In the genomic region with DNA sequence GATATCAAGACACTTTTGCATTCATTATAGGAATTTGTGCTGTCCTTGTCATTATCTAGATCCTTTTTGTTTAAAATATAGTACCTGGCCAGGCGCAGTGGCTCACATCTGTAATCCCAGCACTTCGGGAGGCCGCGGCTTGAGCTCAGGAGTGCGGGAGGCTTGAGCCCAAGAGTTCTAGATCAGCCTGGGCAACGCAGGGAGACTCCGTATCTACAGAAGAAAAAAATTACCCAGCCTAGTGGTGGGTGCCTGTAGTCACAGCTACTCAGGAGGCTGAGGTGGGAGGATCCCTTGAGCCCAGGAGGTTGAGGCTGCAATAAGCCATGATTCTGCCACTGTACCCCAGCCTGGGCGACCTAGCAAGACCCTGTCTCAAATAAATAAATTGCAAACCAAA, we compare ENCODE assay signal across 6 cellular contexts. TPM values are rescaled to one million over a fixed set of nuclear protein-coding genes. Genes with fewer than 3 reads are reported as not detected.
DNase-seq lines count a peak whose midpoint lies in the region; ATAC-seq and TF ChIP-seq lines count a peak whose summit lies in the region.

No MANE protein-coding gene starts in this region.

- H3K27me3 Mint-ChIP-seq in activated CD8-positive, alpha-beta T cell treated with anti-CD3 and anti-CD28 coated beads for 36 hours: no peaks in the 10 kb centered on the region

- intact Hi-C loops in activated CD8-positive, alpha-beta T cell treated with anti-CD3 and anti-CD28 coated beads for 36 hours (cut with micrococcal nuclease): no loop called here
- intact Hi-C loops in left colon (cut with DNase I, micrococcal nuclease): no loop called here

- DNase-seq in activated CD8-positive, alpha-beta T cell treated with anti-CD3 and anti-CD28 coated beads for 36 hours: peak; percentile 39
- peak in 1 of 2 donors; percentile 24 for DNase-seq in left colon

- ATAC-seq in HG03575 (IDR thresholded peaks at IDR 0.05; ENCODE audit: extremely low read depth, insufficient number of reproducible peaks, low FRiP score, unreplicated experiment): peak; percentile 9
- ATAC-seq in activated CD8-positive, alpha-beta T cell treated with anti-CD3 and anti-CD28 coated beads for 36 hours: peak; percentile 47
- peak; percentile 63 for ATAC-seq in left colon
- ATAC-seq in HG03432 (IDR thresholded peaks at IDR 0.05; ENCODE audit: unreplicated experiment): no peak
- ATAC-seq in GM18870 (IDR thresholded peaks at IDR 0.05; ENCODE audit: unreplicated experiment): no peak
- no peak for ATAC-seq in HG03025 (IDR thresholded peaks at IDR 0.05; ENCODE audit: low FRiP score, unreplicated experiment)

- POLR2A ChIA-PET in activated CD8-positive, alpha-beta T cell treated with anti-CD3 and anti-CD28 coated beads for 36 hours (lab: Charles Lee): no interaction called here

- CTCF ChIA-PET in activated CD8-positive, alpha-beta T cell treated with anti-CD3 and anti-CD28 coated beads for 36 hours (lab: Charles Lee): interaction anchor here (0.9 to 1.2 kb wide), 2 partner anchors 9 to 11 kb away, joined by 3 read pairs; no protein-coding TSS in a partner anchor

- H3K4me3 Mint-ChIP-seq in activated CD8-positive, alpha-beta T cell treated with anti-CD3 and anti-CD28 coated beads for 36 hours: peak overlapping the region; percentile 93

- H3K4me1 Mint-ChIP-seq in activated CD8-positive, alpha-beta T cell treated with anti-CD3 and anti-CD28 coated beads for 36 hours (ENCODE audit: low read depth): peaks cover 14% of the 10 kb centered on the region

- H3K27ac Mint-ChIP-seq in activated CD8-positive, alpha-beta T cell treated with anti-CD3 and anti-CD28 coated beads for 36 hours: no peak overlapping the region

- peak; percentile 62 for TF ChIP-seq CTCF in activated CD8-positive, alpha-beta T cell treated with anti-CD3 and anti-CD28 coated beads for 36 hours (IDR thresholded peaks at IDR 0.05)

- H3K9me3 Mint-ChIP-seq in activated CD8-positive, alpha-beta T cell treated with anti-CD3 and anti-CD28 coated beads for 36 hours: no peaks in the 10 kb centered on the region

- no peaks in the 10 kb centered on the region for H3K36me3 Mint-ChIP-seq in activated CD8-positive, alpha-beta T cell treated with anti-CD3 and anti-CD28 coated beads for 36 hours (ENCODE audit: low read depth)

RNA-seq across cellular contexts. Expression of a gene that starts 0.6 kb away (rescaled TPM):
- total RNA-seq in activated CD8-positive, alpha-beta T cell treated with anti-CD3 and anti-CD28 coated beads for 36 hours: 1 to 10 TPM; 3.2 to 3.9 TPM
- total RNA-seq in left colon: 1 to 10 TPM; 1.3 to 1.6 TPM

RNA-seq across cellular contexts. Expression of a gene that starts 6.5 kb away (rescaled TPM):
- 1 to 10 TPM; 8.4 to 8.5 TPM for total RNA-seq in activated CD8-positive, alpha-beta T cell treated with anti-CD3 and anti-CD28 coated beads for 36 hours
- total RNA-seq in left colon: 10 to 100 TPM in 1 of 2 donors, 1 to 10 TPM in 1; 9.4 to 13.0 TPM

RNA-seq across cellular contexts. Expression of a gene that starts 44.4 kb away (rescaled TPM):
- total RNA-seq in activated CD8-positive, alpha-beta T cell treated with anti-CD3 and anti-CD28 coated beads for 36 hours: not detected
- not detected for total RNA-seq in left colon

RNA-seq across cellular contexts. Expression of a gene that starts 49.7 kb away (rescaled TPM):
- not detected for total RNA-seq in activated CD8-positive, alpha-beta T cell treated with anti-CD3 and anti-CD28 coated beads for 36 hours
- under 1 TPM in 1 of 2 donors, not detected in 1; 0.15 TPM for total RNA-seq in left colon

RNA-seq across cellular contexts. Expression of a gene that starts 53.1 kb away (rescaled TPM):
- 1 to 10 TPM; 2.5 to 3.0 TPM for total RNA-seq in activated CD8-positive, alpha-beta T cell treated with anti-CD3 and anti-CD28 coated beads for 36 hours
- 10 to 100 TPM; 38.7 to 43.8 TPM for total RNA-seq in left colon

Comparison
In these comparisons a context has a peak if more than half of its experiments do, and no peak if none do; other contexts are left out.
1. ATAC-seq: peak in HG03575 (single experiment), activated CD8-positive, alpha-beta T cell treated with anti-CD3 and anti-CD28 coated beads for 36 hours (single experiment) and left colon (single experiment); none in HG03432 (single experiment), GM18870 (single experiment) and HG03025 (single experiment).